Comparison of ENCODE assay signal across 28 cellular contexts in genomic region chr3:79038636-79039035, GRCh38.
"Had no signal": no experiment of that assay in that cellular context is flagged by ENCODE, and none has a peak within 500 bp of the region (broad histone marks: within the 10 kb centered on the region; RNA-seq: fewer than 3 reads in every experiment).

No MANE protein-coding gene starts in this region.

- FAIRE-seq: endometrium, keratinocyte had no signal

- H3K9me3 Mint-ChIP-seq: memory B cell; stimulated activated naive CD8-positive, alpha-beta T cell treated with anti-CD3 and anti-CD28 coated beads, Interleukin-15, amount 100 ng/mL, for 72 hours had no signal

- H3K27ac Mint-ChIP-seq: effector memory CD8-positive, alpha-beta T cell; memory B cell; mesothelial cell of epicardium; naive B cell; natural killer cell treated with Interleukin-12 subunit alpha and Interleukin-12 subunit beta and Interleukin-15 and Interleukin-18, amount 100 ng/mL, for 72 hours; stimulated activated naive CD8-positive, alpha-beta T cell treated with anti-CD3 and anti-CD28 coated beads, Interleukin-15, amount 100 ng/mL, for 72 hours had no signal

- H3K4me3 ChIP-seq: coronary artery, gastrocnemius medialis, lower lobe of right lung, mucosa of descending colon, prostate gland, right atrium auricular region, smooth muscle cell, suprapubic skin, transverse colon, upper lobe of right lung, uterus had no signal

- H3K4me3 Mint-ChIP-seq: effector memory CD8-positive, alpha-beta T cell; memory B cell; mesothelial cell of epicardium; naive B cell; natural killer cell treated with Interleukin-12 subunit alpha and Interleukin-12 subunit beta and Interleukin-15 and Interleukin-18, amount 100 ng/mL, for 72 hours; stimulated activated naive CD8-positive, alpha-beta T cell treated with anti-CD3 and anti-CD28 coated beads, Interleukin-15, amount 100 ng/mL, for 72 hours had no signal

- DNase-seq: effector memory CD8-positive, alpha-beta T cell; erythroblast; gastrocnemius medialis; head of caudate nucleus; left ventricle myocardium superior; lower lobe of right lung; mucosa of descending colon; naive B cell; nucleus accumbens; stimulated activated CD4-positive, alpha-beta T cell treated with anti-CD3 and anti-CD28 coated beads, Interleukin-12 subunit alpha, Interleukin-12 subunit beta, amount 100 ng/mL, for 4 hours; stimulated activated CD4-positive, alpha-beta T cell treated with anti-CD3 and anti-CD28 coated beads, Interleukin-1b, Interleukin-23, amount 100 ng/mL, for 48 hours; stimulated activated CD4-positive, alpha-beta T cell treated with anti-CD3 and anti-CD28 coated beads, Interleukin-4, amount 100 ng/mL, for 1 hour; stimulated activated CD8-positive, alpha-beta memory T cell treated with anti-CD3 and anti-CD28 coated beads, Interleukin-4, amount 100 ng/mL, for 48 hours; stimulated activated naive CD4-positive, alpha-beta T cell; stimulated activated naive CD8-positive, alpha-beta T cell treated with anti-CD3 and anti-CD28 coated beads, Interleukin-15, amount 100 ng/mL, for 72 hours; transverse colon; upper lobe of right lung; uterus had no signal

- H3K4me1 Mint-ChIP-seq: memory B cell; mesothelial cell of epicardium; naive B cell; stimulated activated naive CD8-positive, alpha-beta T cell treated with anti-CD3 and anti-CD28 coated beads, Interleukin-15, amount 100 ng/mL, for 72 hours had no signal

- H3K27me3 Mint-ChIP-seq: effector memory CD8-positive, alpha-beta T cell; memory B cell; natural killer cell treated with Interleukin-12 subunit alpha and Interleukin-12 subunit beta and Interleukin-15 and Interleukin-18, amount 100 ng/mL, for 72 hours; stimulated activated naive CD8-positive, alpha-beta T cell treated with anti-CD3 and anti-CD28 coated beads, Interleukin-15, amount 100 ng/mL, for 72 hours had no signal

- H3K36me3 Mint-ChIP-seq: memory B cell; mesothelial cell of epicardium; naive B cell; natural killer cell treated with Interleukin-12 subunit alpha and Interleukin-12 subunit beta and Interleukin-15 and Interleukin-18, amount 100 ng/mL, for 72 hours had no signal
